Comparison of ENCODE assay signal across 19 cellular contexts in the genomic region with DNA sequence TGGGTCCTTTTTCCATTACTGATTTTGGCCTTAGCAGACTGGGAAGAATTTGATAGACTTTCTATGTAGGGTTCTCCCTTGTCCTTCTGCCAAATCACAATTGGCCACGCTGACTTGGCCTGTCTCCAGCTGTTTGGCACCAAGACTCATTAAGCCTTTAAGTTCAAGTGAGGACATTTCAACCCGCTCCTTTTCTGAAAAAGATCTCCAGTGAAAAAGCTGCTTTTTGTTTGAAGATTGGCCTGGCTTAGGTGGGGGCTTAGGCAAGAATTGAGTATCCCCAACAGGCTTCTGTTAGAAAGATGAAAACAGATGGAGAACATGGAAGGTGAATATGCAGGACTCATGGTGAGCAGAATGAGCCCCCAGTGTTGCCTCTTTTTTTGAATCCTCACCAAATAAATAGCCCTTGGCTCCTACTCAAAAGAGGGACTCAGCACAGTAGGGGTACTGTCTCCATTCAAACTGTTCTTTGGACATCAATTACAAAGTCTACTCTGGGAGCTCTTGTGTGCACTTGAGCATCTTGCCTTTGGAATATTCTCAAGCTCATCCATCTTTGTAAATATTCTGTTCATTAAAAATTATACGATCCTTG. TPM values are rescaled to one million over a fixed set of nuclear protein-coding genes. Genes with fewer than 3 reads are reported as not detected.
DNase-seq lines count a peak whose midpoint lies in the region; ATAC-seq and TF ChIP-seq lines count a peak whose summit lies in the region.
"Had no signal": no experiment of that assay in that cellular context is flagged by ENCODE, and none has a peak within 500 bp of the region (broad histone marks: within the 10 kb centered on the region; RNA-seq: fewer than 3 reads in every experiment).

No MANE protein-coding gene starts in this region.

- H3K27ac ChIP-seq in right lobe of liver = no peak overlapping the region
- H3K27ac ChIP-seq: psoas muscle had no signal

- no peaks in the 10 kb centered on the region for H3K27me3 ChIP-seq in right lobe of liver
- H3K27me3 ChIP-seq: BE2C had no signal

- H3K4me1 ChIP-seq in right lobe of liver = peaks cover 0 to 7% (median 0%) of the 10 kb centered on the region in 4 donors

- 52% methylated on average over 3 of the region's 3 CpGs for WGBS in right lobe of liver (ENCODE audit: insufficient coverage, low coverage, low lambda C conversion rate, missing lambda C conversion rate)

- intact Hi-C loops in right lobe of liver (cut with DNase I) = no loop called here

- no peaks in the 10 kb centered on the region for H3K36me3 ChIP-seq in right lobe of liver

- ATAC-seq in right lobe of liver = no peak
- no peak for ATAC-seq in GM19395 (IDR thresholded peaks at IDR 0.05; ENCODE audit: unreplicated experiment)
- ATAC-seq in HG02798 (IDR thresholded peaks at IDR 0.05; ENCODE audit: poor library complexity, unreplicated experiment) = no peak
- ATAC-seq: natural killer cell treated with Interleukin-12 subunit alpha and Interleukin-12 subunit beta and Interleukin-15 and Interleukin-18, amount 100 ng/mL, for 72 hours; psoas muscle had no signal

- TF ChIP-seq CTCF in retinal pigment epithelial cell (conservative IDR thresholded peaks at IDR 0.05; ENCODE audit: low read depth, low read length) (no peak), right lobe of liver (IDR thresholded peaks at IDR 0.05) (no peak)

- DNase-seq in EH (ENCODE audit: low read depth) (peak; percentile 54), NCI-H446 (lab: John Stamatoyannopoulos, UW) (peak; percentile 95 to 97), globus pallidus (ENCODE audit: low spot score) (peak; percentile 68), retinal pigment epithelial cell (ENCODE audit: low read depth) (peak; percentile 93), right lobe of liver (no peak), NAMALWA (ENCODE audit: low spot score) (no peak)
- DNase-seq: activated CD4-positive, alpha-beta T cell treated with anti-CD3 and anti-CD28 coated beads for 4 hours; activated naive CD4-positive, alpha-beta T cell treated with anti-CD3 and anti-CD28 coated beads, Interleukin-2, amount 50 U/mL, for 16 hours; activated T-cell treated with anti-CD3 and anti-CD28 coated beads for 4 hours; BE2C; Kasumi-1; NCI-H187 treated with DMSO at 0.1 percent for 48 hours; NCI-H774; psoas muscle; SHP77; stimulated activated CD4-positive, alpha-beta T cell treated with anti-CD3 and anti-CD28 coated beads, Interleukin-1b, Interleukin-23, amount 100 ng/mL, for 48 hours had no signal

- H3K4me3 ChIP-seq in retinal pigment epithelial cell (ENCODE audit: low read length) (no peak overlapping the region), right lobe of liver (no peak overlapping the region)
- H3K4me3 ChIP-seq: psoas muscle had no signal

- no peaks in the 10 kb centered on the region for H3K9me3 ChIP-seq in right lobe of liver
- H3K9me3 ChIP-seq: BE2C, psoas muscle had no signal

- no peak for TF ChIP-seq POLR2A in right lobe of liver (IDR thresholded peaks at IDR 0.05)

RNA-seq across cellular contexts. Expression of a gene that starts 28.4 kb away (rescaled TPM):
- total RNA-seq in right lobe of liver = 10 to 100 TPM in 4 of 6 experiments, 1 to 10 TPM in 2; 8.3 to 26.9 (median 12.9) TPM
- total RNA-seq: natural killer cell treated with Interleukin-12 subunit alpha and Interleukin-12 subunit beta and Interleukin-15 and Interleukin-18, amount 100 ng/mL, for 72 hours had no signal

Comparison
In these comparisons a context has a peak if more than half of its experiments do, and no peak if none do; other contexts are left out.
1. DNase-seq: peak in EH (single experiment), NCI-H446 (2 of 2), globus pallidus (single experiment) and retinal pigment epithelial cell (single experiment); none in right lobe of liver (0 of 3) and NAMALWA (single experiment).